29 cellular contexts compared by ENCODE assay signal in the genomic region with DNA sequence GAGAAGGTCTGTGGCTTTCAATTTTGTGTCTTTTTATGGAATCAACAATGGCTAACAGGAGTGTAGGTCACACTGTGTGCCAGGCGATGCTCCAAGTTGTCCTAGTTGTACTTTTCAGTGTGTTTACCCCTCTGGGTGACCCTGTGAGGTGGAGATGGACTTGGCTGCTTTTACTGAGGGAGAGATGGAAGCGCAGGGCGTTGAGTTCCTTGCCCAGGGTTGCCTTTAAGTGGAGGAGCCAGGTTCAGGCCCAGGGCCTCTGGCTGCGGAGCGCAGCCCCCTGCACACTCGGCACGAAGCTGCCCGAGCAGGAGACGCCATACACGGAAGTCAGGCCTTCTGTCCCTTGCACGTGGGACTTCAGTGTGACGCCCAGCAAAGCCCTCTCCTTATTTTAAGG.
DNase-seq lines count a peak whose midpoint lies in the region; ATAC-seq, FAIRE-seq and TF ChIP-seq lines count a peak whose summit lies in the region.
"Had no signal": no experiment of that assay in that cellular context is flagged by ENCODE, and none has a peak within 500 bp of the region (broad histone marks: within the 10 kb centered on the region; RNA-seq: fewer than 3 reads in every experiment).

No MANE protein-coding gene starts in this region.

- H3K27me3 ChIP-seq in HCT116 (ENCODE audit: insufficient read depth, low read length), result no peaks in the 10 kb centered on the region
- no peaks in the 10 kb centered on the region for H3K27me3 ChIP-seq in brain microvascular endothelial cell (replicated peaks)
- H3K27me3 ChIP-seq in rectal smooth muscle tissue (ENCODE audit: control insufficient read depth, insufficient read depth, low read length), result no peaks in the 10 kb centered on the region
- H3K27me3 ChIP-seq: BE2C, dorsolateral prefrontal cortex, upper lobe of right lung had no signal

- TF ChIP-seq RAD21 in HCT116 (IDR thresholded peaks at IDR 0.05; ENCODE audit: low read depth), result no peak

- H3K9ac ChIP-seq in HCT116 (ENCODE audit: low read length), result peak overlapping the region; percentile 46
- no peak overlapping the region for H3K9ac ChIP-seq in kidney (ENCODE audit: low read length in 2 of 2)
- H3K9ac ChIP-seq in rectal smooth muscle tissue (ENCODE audit: low read length), result no peak overlapping the region

- POLR2A ChIA-PET in HCT116 (lab: Charles Lee), result no interaction called here

- H3K4me1 ChIP-seq in HCT116 (ENCODE audit: control insufficient read depth in 1 of 2, insufficient read depth in 2 of 2, low read length in 2 of 2), result peaks cover 22 to 39% of the 10 kb centered on the region in 2 experiments
- H3K4me1 ChIP-seq in kidney (ENCODE audit: control insufficient read depth in 1 of 2, insufficient read depth in 1 of 2, low read depth in 1 of 2, low read length in 2 of 2), result no peaks in the 10 kb centered on the region
- peaks cover 22% of the 10 kb centered on the region for H3K4me1 ChIP-seq in rectal smooth muscle tissue (ENCODE audit: control insufficient read depth, insufficient read depth, low read length)
- H3K4me1 ChIP-seq: BE2C, psoas muscle, upper lobe of right lung had no signal

- intact Hi-C loops in HCT116 (cut with micrococcal nuclease) (no loop called here), kidney (cut with DNase I) (no loop called here)

- H3K36me3 ChIP-seq in HCT116 (ENCODE audit: control insufficient read depth in 1 of 2, insufficient read depth in 2 of 2, low read length in 2 of 2) (no peaks in the 10 kb centered on the region), brain microvascular endothelial cell (replicated peaks) (peaks cover 90% of the 10 kb centered on the region), kidney (ENCODE audit: control insufficient read depth in 1 of 2, insufficient read depth in 2 of 2, low read length in 2 of 2) (peaks cover 6 to 26% of the 10 kb centered on the region in 2 donors), rectal smooth muscle tissue (ENCODE audit: control insufficient read depth, insufficient read depth, low read length) (peaks cover 19% of the 10 kb centered on the region)
- H3K36me3 ChIP-seq: BE2C had no signal

- TF ChIP-seq POLR2A in HCT116 (IDR thresholded peaks at IDR 0.05; ENCODE audit: borderline replicate concordance, extremely low read depth, insufficient read depth, insufficient read length), result no peak

- RAD21 ChIA-PET in HCT116 (lab: Charles Lee; ENCODE audit: low non-redundant PET in 1 of 2, low total read pairs in 2 of 2, uncharacterized antibody in 2 of 2, unreplicated experiment in 2 of 2), result no interaction called here

- in situ Hi-C loops in brain microvascular endothelial cell (cut with HindIII; ENCODE audit: low pct_ligation_motif_present, low sequenced_read_pairs), result no loop called here

- peak overlapping the region; percentile 65 for H2AFZ ChIP-seq in HCT116 (ENCODE audit: low read depth, low read length, poor library complexity, severe bottlenecking)

- H3K79me2 ChIP-seq in HCT116 (ENCODE audit: insufficient read depth, low read length), result no peaks in the 10 kb centered on the region

- H3K4me2 ChIP-seq in HCT116 (ENCODE audit: low read length), result peak overlapping the region; percentile 76

- BruUV-seq in HCT116 (replicated peaks; lab: Mats Ljungman, UMichigan), result no TSS peak

- DNase-seq in HCT116 (ENCODE audit: low read depth, low spot score) (no peak), brain microvascular endothelial cell (no peak), kidney (peak; percentile 59), EL (no peak), inferior parietal cortex (ENCODE audit: extremely low spot score) (no peak)
- DNase-seq in activated effector memory CD4-positive, alpha-beta T cell treated with Interleukin-2 at 50 U/mL for 16 hours, result no peak
- DNase-seq: activated CD4-positive, alpha-beta T cell treated with anti-CD3 and anti-CD28 coated beads for 1 hour; activated CD8-positive, alpha-beta T cell treated with anti-CD3 and anti-CD28 coated beads, Interleukin-2, amount 10 ng/mL, durations not matched to agents 7 days and 5 days; anterior cingulate cortex; BE2C; central memory CD4-positive, alpha-beta T cell; DMS53; dorsolateral prefrontal cortex; Karpas-422; MV-4-11; NCI-H146; NCI-H446 treated with DMSO at 0.1 percent for 48 hours; psoas muscle; small intestine; stimulated activated CD4-positive, alpha-beta T cell treated with anti-CD3 and anti-CD28 coated beads, Interleukin-1b, Interleukin-23, amount 100 ng/mL, for 48 hours; stimulated activated CD8-positive, alpha-beta memory T cell treated with anti-CD3 and anti-CD28 coated beads, Interleukin-4, amount 100 ng/mL, for 48 hours; upper lobe of right lung had no signal

- H3K4me3 ChIP-seq in HCT116 (replicated peaks in 1 of 2; ENCODE audit: low read depth in 1 of 2, low read length in 2 of 2) (peak overlapping the region in 1 of 2 experiments; percentile 34; a peak in 2 of 4 replicates), brain microvascular endothelial cell (ENCODE audit: low read depth, low read length) (no peak overlapping the region), kidney (ENCODE audit: low read length in 2 of 2) (no peak overlapping the region), rectal smooth muscle tissue (ENCODE audit: low read length) (no peak overlapping the region)
- H3K4me3 ChIP-seq: dorsolateral prefrontal cortex, lung, psoas muscle, SK-N-MC, upper lobe of right lung had no signal

- H3K27ac ChIP-seq in HCT116 (ENCODE audit: low read depth, low read length) (no peak overlapping the region), brain microvascular endothelial cell (peak overlapping the region; percentile 24), kidney (ENCODE audit: low read depth in 2 of 2, low read length in 2 of 2) (no peak overlapping the region), rectal smooth muscle tissue (ENCODE audit: low read depth, low read length) (peak overlapping the region; percentile 69)
- H3K27ac ChIP-seq: dorsolateral prefrontal cortex, psoas muscle, RWPE1, SK-N-MC, upper lobe of right lung had no signal

- no peaks in the 10 kb centered on the region for H3K9me3 ChIP-seq in HCT116 (ENCODE audit: control insufficient read depth in 1 of 2, insufficient read depth in 1 of 2, low read depth in 1 of 2, low read length in 2 of 2)
- H3K9me3 ChIP-seq in kidney (ENCODE audit: control insufficient read depth in 1 of 2, low read length in 2 of 2), result no peaks in the 10 kb centered on the region
- H3K9me3 ChIP-seq: BE2C, psoas muscle, upper lobe of right lung had no signal

- no peaks in the 10 kb centered on the region for H3K9me2 ChIP-seq in HCT116 (ENCODE audit: insufficient read depth)

- CTCF ChIA-PET in HCT116 (lab: Charles Lee), result no interaction called here

- no peak for FAIRE-seq in kidney (lab: Jason Lieb, UNC)
- FAIRE-seq: endothelial cell of umbilical vein, GM18507, small intestine had no signal

- no peak for TF ChIP-seq CTCF in HCT116 (IDR thresholded peaks at IDR 0.05 in 2 of 3, conservative IDR thresholded peaks at IDR 0.05 in 1 of 3; ENCODE audit: borderline replicate concordance in 1 of 3, insufficient read depth in 1 of 3, low read depth in 2 of 3, low read length in 2 of 3)
- TF ChIP-seq CTCF in brain microvascular endothelial cell (IDR thresholded peaks at IDR 0.05; ENCODE audit: low read depth, low read length, missing control alignments), result no peak
- TF ChIP-seq CTCF in kidney (IDR thresholded peaks at IDR 0.05; ENCODE audit: borderline replicate concordance, extremely low read depth, insufficient read depth), result no peak

- H4K20me1 ChIP-seq in HCT116 (ENCODE audit: insufficient read depth), result no peaks in the 10 kb centered on the region

- 0 out of 2 replicates have a peak, but pooled peaks have one; percentile 17 for ATAC-seq in HCT116
- no peak for ATAC-seq in HG03095 (IDR thresholded peaks at IDR 0.05; ENCODE audit: unreplicated experiment)
- ATAC-seq: activated CD8-positive, alpha-beta T cell treated with anti-CD3 and anti-CD28 coated beads, Interleukin-2, amount 10 ng/mL, durations not matched to agents 7 days and 5 days; psoas muscle had no signal

TF ChIP-seq in HCT116, 20 proteins besides CTCF, POLR2A, EP300 and RAD21:
- no peak for TF ChIP-seq FOSL1 (IDR thresholded peaks at IDR 0.05; ENCODE audit: low read depth)
- TF ChIP-seq SIN3A (IDR thresholded peaks at IDR 0.05; ENCODE audit: low read depth), result no peak
- TF ChIP-seq ELF1 (IDR thresholded peaks at IDR 0.05; ENCODE audit: borderline replicate concordance, low read depth), result no peak
- TF ChIP-seq EGR1 (IDR thresholded peaks at IDR 0.05; ENCODE audit: low read depth), result no peak
- no peak for TF ChIP-seq SP1 (IDR thresholded peaks at IDR 0.05; ENCODE audit: low read depth)
- TF ChIP-seq, protein P1, sequence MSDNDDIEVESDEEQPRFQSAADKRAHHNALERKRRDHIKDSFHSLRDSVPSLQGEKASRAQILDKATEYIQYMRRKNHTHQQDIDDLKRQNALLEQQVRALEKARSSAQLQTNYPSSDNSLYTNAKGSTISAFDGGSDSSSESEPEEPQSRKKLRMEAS (IDR thresholded peaks at IDR 0.05), result no peak
- TF ChIP-seq CEBPB (IDR thresholded peaks at IDR 0.05; ENCODE audit: low read depth), result no peak
- TF ChIP-seq POLR2AphosphoS5 (IDR thresholded peaks at IDR 0.05; ENCODE audit: low read depth, low read length), result no peak
- no peak for TF ChIP-seq CBX3 (IDR thresholded peaks at IDR 0.05; ENCODE audit: low read depth)
- no peak for TF ChIP-seq TCF7L2 (IDR thresholded peaks at IDR 0.05; ENCODE audit: borderline replicate concordance, extremely low read depth, insufficient read depth, insufficient read length)
- TF ChIP-seq ZNF274 (IDR thresholded peaks at IDR 0.05; ENCODE audit: low read depth, low read length), result no peak
- TF ChIP-seq SRF (IDR thresholded peaks at IDR 0.05; ENCODE audit: low read depth), result no peak
- no peak for TF ChIP-seq EZH2phosphoT487 (IDR thresholded peaks at IDR 0.05; ENCODE audit: borderline replicate concordance)
- TF ChIP-seq EZH2 (IDR thresholded peaks at IDR 0.05), result no peak

Comparison
In these comparisons a context has a peak if more than half of its experiments do, and no peak if none do; other contexts are left out.
1. H3K27ac ChIP-seq: peak in brain microvascular endothelial cell (single experiment) and rectal smooth muscle tissue (single experiment); none in HCT116 (single experiment) and kidney (0 of 2).